17 cellular contexts compared by ENCODE assay signal in genomic region chr16:29990033-29990432, GRCh38. TPM values are rescaled to one million over a fixed set of nuclear protein-coding genes. Genes with fewer than 3 reads are reported as not detected.
DNase-seq lines count a peak whose midpoint lies in the region; ATAC-seq and TF ChIP-seq lines count a peak whose summit lies in the region.
"Had no signal": no experiment of that assay in that cellular context is flagged by ENCODE, and none has a peak within 500 bp of the region (broad histone marks: within the 10 kb centered on the region; RNA-seq: fewer than 3 reads in every experiment).

No MANE protein-coding gene starts in this region.

- intact Hi-C loops in left lung (cut with DNase I) (no loop called here), mucosa of descending colon (cut with DNase I, micrococcal nuclease) (no loop called here), upper lobe of right lung (cut with DNase I) (loop anchor here (10.0 kb wide), 1 partner anchor 65 kb away; the partner anchor contains the start of gene KCTD13)

- no peak overlapping the region for H2AFZ ChIP-seq in neuronal stem cell (ENCODE audit: low read length)

- peaks cover 89% of the 10 kb centered on the region for H3K36me3 ChIP-seq in WERI-Rb-1
- H3K36me3 ChIP-seq in left lung: peaks cover 11 to 90% of the 10 kb centered on the region in 2 donors
- H3K36me3 ChIP-seq in mucosa of descending colon (ENCODE audit: low read depth): peaks cover 12% of the 10 kb centered on the region
- H3K36me3 ChIP-seq in upper lobe of right lung: peaks cover 77% of the 10 kb centered on the region
- H3K36me3 ChIP-seq in neuronal stem cell (replicated peaks in 1 of 2; ENCODE audit: control insufficient read depth in 2 of 2, insufficient read depth in 2 of 2, low read length in 2 of 2): peaks cover 49 to 92% of the 10 kb centered on the region in 2 donors

- H3K9me3 ChIP-seq in WERI-Rb-1 (ENCODE audit: severe bottlenecking): no peaks in the 10 kb centered on the region
- no peaks in the 10 kb centered on the region for H3K9me3 ChIP-seq in left lung
- H3K9me3 ChIP-seq in mucosa of descending colon: no peaks in the 10 kb centered on the region
- no peaks in the 10 kb centered on the region for H3K9me3 ChIP-seq in upper lobe of right lung
- H3K9me3 ChIP-seq in neuronal stem cell (replicated peaks in 1 of 2; ENCODE audit: control insufficient read depth in 2 of 2, insufficient read depth in 1 of 2, low read depth in 1 of 2, low read length in 2 of 2): no peaks in the 10 kb centered on the region

- H2BK15ac ChIP-seq in neuronal stem cell (ENCODE audit: low read length): no peak overlapping the region

- no peak overlapping the region for H4K91ac ChIP-seq in neuronal stem cell (ENCODE audit: low read depth, low read length, poor library complexity)

- H3K4me3 ChIP-seq in WERI-Rb-1 (ENCODE audit: low read depth, low read length): no peak overlapping the region
- H3K4me3 ChIP-seq in left lung: no peak overlapping the region
- H3K4me3 ChIP-seq in mucosa of descending colon: no peak overlapping the region
- no peak overlapping the region for H3K4me3 ChIP-seq in upper lobe of right lung
- H3K4me3 ChIP-seq in neuronal stem cell (ENCODE audit: low read length in 2 of 2): no peak overlapping the region
- H3K4me3 ChIP-seq: GM12878 had no signal

- H3K14ac ChIP-seq in neuronal stem cell (ENCODE audit: low read length): no peak overlapping the region

- no peak overlapping the region for H4K8ac ChIP-seq in neuronal stem cell (ENCODE audit: low read depth, low read length)

- no peak overlapping the region for H2AK5ac ChIP-seq in neuronal stem cell (ENCODE audit: low read depth, low read length)

- H2BK5ac ChIP-seq in neuronal stem cell (ENCODE audit: low read length): no peak overlapping the region

- no peak overlapping the region for H3K4ac ChIP-seq in neuronal stem cell (ENCODE audit: low read length)

- peaks cover 17 to 52% of the 10 kb centered on the region in 2 donors for H3K4me1 ChIP-seq in left lung
- H3K4me1 ChIP-seq in mucosa of descending colon (ENCODE audit: low read depth): peaks cover 13% of the 10 kb centered on the region
- peaks cover 20% of the 10 kb centered on the region for H3K4me1 ChIP-seq in upper lobe of right lung
- peaks cover 4 to 6% of the 10 kb centered on the region in 2 donors for H3K4me1 ChIP-seq in neuronal stem cell (ENCODE audit: control insufficient read depth in 2 of 2, insufficient read depth in 1 of 2, low read depth in 1 of 2, low read length in 2 of 2)

- no peaks in the 10 kb centered on the region for H3K27me3 ChIP-seq in WERI-Rb-1 (ENCODE audit: insufficient read depth, low read depth, severe bottlenecking)
- no peaks in the 10 kb centered on the region for H3K27me3 ChIP-seq in left lung
- no peaks in the 10 kb centered on the region for H3K27me3 ChIP-seq in upper lobe of right lung
- H3K27me3 ChIP-seq in neuronal stem cell (ENCODE audit: control insufficient read depth in 3 of 3, insufficient read depth in 3 of 3, low read depth in 1 of 3, low read length in 3 of 3): no peaks in the 10 kb centered on the region

- no peak overlapping the region for H3K4me2 ChIP-seq in neuronal stem cell (ENCODE audit: insufficient read depth, low read length, poor library complexity, severe bottlenecking)

- no peaks in the 10 kb centered on the region for H3K79me1 ChIP-seq in neuronal stem cell (ENCODE audit: low read depth, low read length)

- WGBS in neuronal stem cell (ENCODE audit: extremely low coverage in 2 of 2, insufficient read length in 2 of 2, insufficient replicate concordance in 1 of 2), 2 donors: no CpG with 5 or more reads among the region's 2 CpGs

- H3K9ac ChIP-seq in neuronal stem cell (ENCODE audit: low read depth, low read length, poor library complexity): no peak overlapping the region

- H3K23ac ChIP-seq in neuronal stem cell (ENCODE audit: low read depth, low read length, poor library complexity): no peak overlapping the region

- H2BK120ac ChIP-seq in neuronal stem cell (ENCODE audit: low read depth, low read length): no peak overlapping the region

- H3K27ac ChIP-seq in WERI-Rb-1 (peak overlapping the region; percentile 77), left lung (peak overlapping the region; percentile 59 to 72), upper lobe of right lung (peak overlapping the region; percentile 67), neuronal stem cell (replicated peaks; ENCODE audit: low read length) (no peak overlapping the region)
- H3K27ac ChIP-seq: C4-2B, HL-60 had no signal

- TF ChIP-seq CTCF in WERI-Rb-1 (IDR thresholded peaks at IDR 0.05; ENCODE audit: low read depth, low read length) (no peak), left lung (IDR thresholded peaks at IDR 0.05) (no peak), mucosa of descending colon (IDR thresholded peaks at IDR 0.05) (no peak), upper lobe of right lung (IDR thresholded peaks at IDR 0.05) (no peak)

- ATAC-seq in left lung (peak; percentile 70), mucosa of descending colon (peak; percentile 64), upper lobe of right lung (peak; percentile 66)
- ATAC-seq: GM12878 had no signal

- DNase-seq in WERI-Rb-1 (no peak), left lung (no peak), mucosa of descending colon (peak in 2 of 3 donors; percentile 30 to 48), upper lobe of right lung (no peak), neuronal stem cell (ENCODE audit: low spot score) (no peak), AG08395 (ENCODE audit: low spot score) (no peak), NCI-H1436 treated with DMSO at 0.1 percent for 48 hours (lab: John Stamatoyannopoulos, UW) (no peak)
- DNase-seq: ACHN; AML-193; CD4-positive, alpha-beta T cell; DMS79 treated with DMSO at 0.1 percent for 48 hours; GOT3; H9 had no signal

- H3K18ac ChIP-seq in neuronal stem cell (ENCODE audit: low read length): no peak overlapping the region

- H2BK12ac ChIP-seq in neuronal stem cell (ENCODE audit: low read length): no peak overlapping the region

RNA-seq across cellular contexts. Expression of gene HIRIP3, which starts 5.4 kb away (rescaled TPM):
- total RNA-seq in left lung: 10 to 100 TPM; 14.4 to 17.4 TPM
- total RNA-seq in mucosa of descending colon: 10 to 100 TPM; 11.3 to 21.3 (median 11.9) TPM
- 20.3 TPM for total RNA-seq in upper lobe of right lung
- 16.5 TPM for polyA plus RNA-seq in neuronal stem cell (2013, experiment 1 of 2)
- 17.3 TPM for polyA plus RNA-seq in neuronal stem cell (2013, experiment 2 of 2)

RNA-seq across cellular contexts. Expression of gene INO80E, which starts 6.0 kb away (rescaled TPM):
- 10 to 100 TPM; 55.5 to 59.6 TPM for total RNA-seq in left lung
- total RNA-seq in mucosa of descending colon: 10 to 100 TPM; 71.2 to 79.5 (median 78.4) TPM
- 65.3 TPM for total RNA-seq in upper lobe of right lung
- 48.2 TPM for polyA plus RNA-seq in neuronal stem cell (2013, experiment 1 of 2)
- 47.3 TPM for polyA plus RNA-seq in neuronal stem cell (2013, experiment 2 of 2)

RNA-seq across cellular contexts. Expression of gene TAOK2, which starts 16.4 kb away (rescaled TPM):
- total RNA-seq in left lung: 10 to 100 TPM; 61.4 to 64.5 TPM
- 10 to 100 TPM; 46.6 to 53.4 (median 50.5) TPM for total RNA-seq in mucosa of descending colon
- total RNA-seq in upper lobe of right lung: 75.4 TPM
- 19.9 TPM for polyA plus RNA-seq in neuronal stem cell (2013, experiment 1 of 2)
- 19.4 TPM for polyA plus RNA-seq in neuronal stem cell (2013, experiment 2 of 2)

RNA-seq across cellular contexts. Expression of gene DOC2A, which starts 20.8 kb away (rescaled TPM):
- 1 to 10 TPM; 2.5 to 2.7 TPM for total RNA-seq in left lung
- total RNA-seq in mucosa of descending colon: 10 to 100 TPM in 1 of 3 donors, 1 to 10 TPM in 2; 5.2 to 16.8 (median 7.5) TPM
- 2.6 TPM for total RNA-seq in upper lobe of right lung
- 5.2 TPM for polyA plus RNA-seq in neuronal stem cell (2013, experiment 1 of 2)
- polyA plus RNA-seq in neuronal stem cell (2013, experiment 2 of 2): 5.1 TPM
- total RNA-seq: G401 had no signal

RNA-seq across cellular contexts. Expression of gene TMEM219, which starts 28.2 kb away (rescaled TPM):
- total RNA-seq in left lung (100 to 1,000 TPM; 122 to 154 TPM), mucosa of descending colon (100 to 1,000 TPM; 116 to 209 (median 130) TPM), upper lobe of right lung (133 TPM)
- 80.5 TPM for polyA plus RNA-seq in neuronal stem cell (2013, experiment 1 of 2)
- 84.2 TPM for polyA plus RNA-seq in neuronal stem cell (2013, experiment 2 of 2)

Comparison
In these comparisons a context has a peak if more than half of its experiments do, and no peak if none do; other contexts are left out.
1. DNase-seq: peak in mucosa of descending colon (2 of 3); none in WERI-Rb-1 (single experiment), left lung (0 of 2), upper lobe of right lung (single experiment), neuronal stem cell (single experiment), AG08395 (single experiment) and NCI-H1436 treated with DMSO at 0.1 percent for 48 hours (single experiment).
2. Peak in every context shown above with its lines, with median percentiles within 50 percentile points of each other: ATAC-seq.